Comparison of ENCODE assay signal across 17 cellular contexts in genomic region chr6:134003542-134003951, GRCh38. TPM values are rescaled to one million over a fixed set of nuclear protein-coding genes. Genes with fewer than 3 reads are reported as not detected.
DNase-seq lines count a peak whose midpoint lies in the region; ATAC-seq, FAIRE-seq and TF ChIP-seq lines count a peak whose summit lies in the region.
"Had no signal": no experiment of that assay in that cellular context is flagged by ENCODE, and none has a peak within 500 bp of the region (broad histone marks: within the 10 kb centered on the region; RNA-seq: fewer than 3 reads in every experiment).

No MANE protein-coding gene starts in this region.

- POLR2A ChIA-PET in IMR-90 (lab: Charles Lee; ENCODE audit: unreplicated experiment) = interaction anchor here (1.0 kb wide), 1 partner anchor 13 kb away, joined by 4 read pairs; no protein-coding TSS in a partner anchor

- in situ Hi-C loops in IMR-90 (cut with MboI; ENCODE audit: low sequenced_read_pairs) = no loop called here

- H3K9me3 Mint-ChIP-seq in astrocyte (ENCODE audit: unreplicated experiment) = no peaks in the 10 kb centered on the region

- peak overlapping the region; percentile 4 for H3K27ac Mint-ChIP-seq in astrocyte (ENCODE audit: unreplicated experiment)

- H3K4me1 ChIP-seq in IMR-90 (ENCODE audit: control insufficient read depth, insufficient read depth, low read length) (peaks cover 7% of the 10 kb centered on the region), astrocyte (ENCODE audit: insufficient read depth, low read length) (peaks cover 20% of the 10 kb centered on the region), osteoblast (ENCODE audit: insufficient read depth, low read length) (peaks cover 17% of the 10 kb centered on the region)
- H3K4me1 ChIP-seq: BE2C had no signal

- no peaks in the 10 kb centered on the region for H3K79me1 ChIP-seq in IMR-90 (ENCODE audit: low read depth in 1 of 2, low read length in 2 of 2)

- H3K27ac ChIP-seq in IMR-90 (ENCODE audit: insufficient read depth, low read length) = 0 out of 2 replicates have a peak overlapping the region, but pooled peaks have one; percentile 9
- peak overlapping the region; percentile 62 for H3K27ac ChIP-seq in astrocyte (ENCODE audit: low read depth, low read length)
- H3K27ac ChIP-seq in osteoblast (ENCODE audit: low read depth, low read length) = no peak overlapping the region

- H3K14ac ChIP-seq in IMR-90 (replicated peaks; ENCODE audit: low read depth, low read length) = 0 out of 2 replicates have a peak overlapping the region, but pooled peaks have one; percentile 7

- H3K4ac ChIP-seq in IMR-90 (ENCODE audit: low read depth, low read length) = no peak overlapping the region

- H3K4me3 Mint-ChIP-seq in astrocyte (ENCODE audit: unreplicated experiment) = no peak overlapping the region

- CTCF ChIA-PET in IMR-90 (lab: Yijun Ruan, JAX) = interaction anchor here (0.5 to 2.9 kb wide), 7 partner anchors 12 to 1955 kb away, joined by 3 to 6 read pairs (median 3); no protein-coding TSS in a partner anchor

- peak overlapping the region; percentile 15; the same call in 1 of the 2 replicates for H4K91ac ChIP-seq in IMR-90 (ENCODE audit: insufficient read depth, low read depth, low read length)

- FAIRE-seq in astrocyte (lab: Jason Lieb, UNC) = no peak
- FAIRE-seq: GM12878, keratinocyte had no signal

- H4K20me1 ChIP-seq in IMR-90 (ENCODE audit: insufficient read depth, low read length) (no peaks in the 10 kb centered on the region), astrocyte (ENCODE audit: insufficient read depth, low read length) (no peaks in the 10 kb centered on the region), osteoblast (ENCODE audit: insufficient read depth, low read length) (no peaks in the 10 kb centered on the region)

- dilution Hi-C loops in IMR-90 (cut with HindIII; ENCODE audit: low sequenced_read_pairs, unreplicated experiment) = no loop called here

- no peak overlapping the region for H4K5ac ChIP-seq in IMR-90 (ENCODE audit: low read depth, low read length)

- TF ChIP-seq RAD21 in IMR-90 (IDR thresholded peaks at IDR 0.05; ENCODE audit: low read length) = no peak

- H2BK5ac ChIP-seq in IMR-90 (ENCODE audit: low read depth, low read length, poor library complexity, severe bottlenecking) = no peak overlapping the region

- no peaks in the 10 kb centered on the region for H3K36me3 ChIP-seq in IMR-90 (ENCODE audit: control insufficient read depth, insufficient read depth, low read length)
- no peaks in the 10 kb centered on the region for H3K36me3 ChIP-seq in astrocyte (ENCODE audit: insufficient read depth, low read length)
- H3K36me3 ChIP-seq in osteoblast (ENCODE audit: insufficient read depth, low read length) = no peaks in the 10 kb centered on the region
- H3K36me3 ChIP-seq: BE2C had no signal

- no peak overlapping the region for H2BK15ac ChIP-seq in IMR-90 (ENCODE audit: low read depth, low read length)

- no TSS peak for BruUV-seq in IMR-90 (replicated peaks; lab: Mats Ljungman, UMichigan)

- H3K27me3 ChIP-seq in IMR-90 (ENCODE audit: control insufficient read depth, insufficient read depth, low read length) (no peaks in the 10 kb centered on the region), astrocyte (ENCODE audit: insufficient read depth, low read length) (no peaks in the 10 kb centered on the region), osteoblast (ENCODE audit: insufficient read depth, low read length) (no peaks in the 10 kb centered on the region)
- H3K27me3 ChIP-seq: BE2C had no signal

- H3K9me1 ChIP-seq in IMR-90 (ENCODE audit: insufficient read depth, low read length) = no peaks in the 10 kb centered on the region; the same call in none of the 2 replicates

- H4K8ac ChIP-seq in IMR-90 (ENCODE audit: low read depth in 2 of 2, low read length in 2 of 2) = no peak overlapping the region

- no peak overlapping the region for H2AK9ac ChIP-seq in IMR-90 (replicated peaks; ENCODE audit: low read depth, low read length, poor library complexity)

- no peak overlapping the region for H3K9ac ChIP-seq in IMR-90 (ENCODE audit: low read depth, low read length)
- H3K9ac ChIP-seq in astrocyte (ENCODE audit: low read length) = peak overlapping the region; percentile 48

- H2BK120ac ChIP-seq in IMR-90 (ENCODE audit: low read depth, low read length) = 0 out of 2 replicates have a peak overlapping the region, but pooled peaks have one; percentile 13

- WGBS in IMR-90 (ENCODE audit: extremely low coverage in 2 of 2, insufficient read length in 1 of 2), 2 experiments = 89% methylated on average over 1 of the region's 5 CpGs; no CpG with 5 or more reads in 1 of the 2 experiments

- peaks cover 13% of the 10 kb centered on the region for H3K4me1 Mint-ChIP-seq in astrocyte (ENCODE audit: low read depth, unreplicated experiment)

- no peak overlapping the region for H3K18ac ChIP-seq in IMR-90 (ENCODE audit: low read depth, low read length)

- TF ChIP-seq CTCF in IMR-90 (conservative IDR thresholded peaks at IDR 0.05; ENCODE audit: low read depth, low read length) (no peak), astrocyte (IDR thresholded peaks at IDR 0.05; ENCODE audit: insufficient read depth, low read depth, low read length) (no peak), osteoblast (IDR thresholded peaks at IDR 0.05; ENCODE audit: extremely low read depth, low read depth, low read length) (no peak)

- DNase-seq in IMR-90 (peak; percentile 48), NCI-H2107 treated with DMSO at 0.1 percent for 48 hours (lab: John Stamatoyannopoulos, UW; ENCODE audit: unreplicated experiment) (peak; percentile 27), astrocyte (ENCODE audit: low read depth) (peak; percentile 49), osteoblast (ENCODE audit: insufficient read length, low spot score, missing footprints) (no peak), ecto neural progenitor cell (ENCODE audit: low spot score) (no peak), SIG-M5 treated with dmso at 0.1 percent for 504 hours (lab: John Stamatoyannopoulos, UW; ENCODE audit: unreplicated experiment) (no peak), inferior parietal cortex (ENCODE audit: extremely low spot score) (no peak)
- no peak for DNase-seq in activated CD4-positive, alpha-beta T cell treated with anti-CD3 and anti-CD28 coated beads for 48 hours
- DNase-seq: activated gamma-delta T cell treated with Interleukin-2 at 50 U/mL for 16 hours; BE2C; mucosa of descending colon; stimulated activated CD4-positive, alpha-beta T cell treated with anti-CD3 and anti-CD28 coated beads, Interleukin-2, amount 100 ng/mL, for 48 hours; trophoblast cell had no signal

- ATAC-seq in IMR-90 (ENCODE audit: low read depth) = peak; percentile 65
- ATAC-seq: mucosa of descending colon, SK-N-SH treated with all-trans-retinoic acid at 6 μM for 48 hours had no signal

- H3K23ac ChIP-seq in IMR-90 (ENCODE audit: low read depth, low read length) = no peak overlapping the region

- no peak overlapping the region for H3K56ac ChIP-seq in IMR-90 (ENCODE audit: extremely low read depth, insufficient read depth, low read length)

- intact Hi-C loops in IMR-90 (cut with micrococcal nuclease) = no loop called here

- no peak for TF ChIP-seq POLR2A in IMR-90 (IDR thresholded peaks at IDR 0.05; ENCODE audit: low read depth, low read length)

- no peaks in the 10 kb centered on the region for H3K9me3 ChIP-seq in IMR-90 (ENCODE audit: control insufficient read depth, insufficient read depth, low read length)
- no peaks in the 10 kb centered on the region for H3K9me3 ChIP-seq in astrocyte (ENCODE audit: insufficient read depth, low read depth, low read length)
- H3K9me3 ChIP-seq in osteoblast (ENCODE audit: low read depth, low read length) = no peaks in the 10 kb centered on the region
- H3K9me3 ChIP-seq: BE2C, mucosa of descending colon had no signal

- H3K4me3 ChIP-seq in IMR-90 (ENCODE audit: insufficient read depth, low read depth, low read length) (no peak overlapping the region), astrocyte (ENCODE audit: insufficient read depth, low read depth, low read length) (peak overlapping the region; percentile 6), osteoblast (ENCODE audit: insufficient read depth, low read length) (no peak overlapping the region)
- H3K4me3 ChIP-seq: GM12878, mucosa of descending colon had no signal

- no peaks in the 10 kb centered on the region for H3K27me3 Mint-ChIP-seq in astrocyte (ENCODE audit: low read depth, unreplicated experiment)

- H3K36me3 Mint-ChIP-seq in astrocyte (ENCODE audit: low read depth, unreplicated experiment) = peaks cover 6% of the 10 kb centered on the region

- H3K79me2 ChIP-seq in astrocyte (ENCODE audit: insufficient read depth, low read length) (no peaks in the 10 kb centered on the region), osteoblast (ENCODE audit: insufficient read depth, low read length) (no peaks in the 10 kb centered on the region)

- 0 out of 2 replicates have a peak overlapping the region, but pooled peaks have one; percentile 28 for H2AK5ac ChIP-seq in IMR-90 (ENCODE audit: low read depth, low read length)

- H2BK20ac ChIP-seq in IMR-90 (ENCODE audit: low read depth, low read length) = 0 out of 2 replicates have a peak overlapping the region, but pooled peaks have one; percentile 24

- H2AFZ ChIP-seq in IMR-90 (replicated peaks; ENCODE audit: low read length, poor library complexity) (peak overlapping the region; percentile 2), astrocyte (ENCODE audit: low read depth, low read length) (peak overlapping the region; percentile 40), osteoblast (ENCODE audit: low read length) (peak overlapping the region; percentile 30)

- H3K4me2 ChIP-seq in IMR-90 (ENCODE audit: low read depth, low read length) (no peak overlapping the region; the same call in 1 of the 2 replicates), astrocyte (ENCODE audit: low read length) (peak overlapping the region; percentile 77), osteoblast (ENCODE audit: insufficient read depth, low read length) (peak overlapping the region; percentile 16)

TF ChIP-seq in IMR-90, 13 proteins besides CTCF, POLR2A, EP300 and RAD21:
- TF ChIP-seq MXI1 (IDR thresholded peaks at IDR 0.05; ENCODE audit: borderline replicate concordance, low read depth, low read length) (no peak), CHD1 (IDR thresholded peaks at IDR 0.05; ENCODE audit: low read depth, low read length) (no peak), FOS (IDR thresholded peaks at IDR 0.05; ENCODE audit: low read depth, low read length) (no peak)
TF ChIP-seq in IMR-90: peak in this region for 0.

RNA-seq across cellular contexts. Expression of gene SLC2A12, which starts 48.9 kb away (rescaled TPM):
- 11.5 and 12.5 TPM in 2 replicates for total RNA-seq in IMR-90 (2012; rRNA removed)
- 4.8 and 5.8 TPM in 2 replicates for polyA plus RNA-seq in IMR-90 (2012; rRNA removed)
- polyA plus RNA-seq in IMR-90 (2012; cell fraction: cytosol; rRNA removed) = 1.6 and 2.4 TPM in 2 replicates
- polyA plus RNA-seq in IMR-90 (2012; cell fraction: nucleus; rRNA removed; ENCODE audit: low replicate concordance) = 0.59 and 3.6 TPM in 2 replicates
- 5.5 and 9.5 TPM in 2 replicates for total RNA-seq in astrocyte
- total RNA-seq in osteoblast = 9.4 and 10.3 TPM in 2 replicates
- total RNA-seq: activated CD8-positive, alpha-beta memory T cell treated with anti-CD3 and anti-CD28 coated beads for 36 hours had no signal

RNA-seq across cellular contexts. Expression of gene TBPL1, which starts 50.5 kb away (rescaled TPM):
- total RNA-seq in IMR-90 (2012; rRNA removed) (25.6 and 38.3 TPM in 2 replicates), astrocyte (53.4 and 54.0 TPM in 2 replicates), osteoblast (11.5 and 14.1 TPM in 2 replicates)
- polyA plus RNA-seq in IMR-90 (2012; rRNA removed) = 32.5 and 34.0 TPM in 2 replicates
- 6.6 and 14.8 TPM in 2 replicates for polyA plus RNA-seq in IMR-90 (2012; cell fraction: cytosol; rRNA removed)
- polyA plus RNA-seq in IMR-90 (2012; cell fraction: nucleus; rRNA removed; ENCODE audit: low replicate concordance) = 7.1 and 25.3 TPM in 2 replicates

Comparison
In these comparisons a context has a peak if more than half of its experiments do, and no peak if none do; other contexts are left out.
1. DNase-seq: peak in IMR-90 (single experiment), NCI-H2107 treated with DMSO at 0.1 percent for 48 hours (single experiment) and astrocyte (single experiment); none in osteoblast (single experiment), ecto neural progenitor cell (single experiment), activated CD4-positive, alpha-beta T cell treated with anti-CD3 and anti-CD28 coated beads for 48 hours (single experiment), SIG-M5 treated with dmso at 0.1 percent for 504 hours (single experiment) and inferior parietal cortex (single experiment).
2. Peak in every context shown above with its lines, with median percentiles within 50 percentile points of each other: H2AFZ ChIP-seq.